ENCODE assay signal across 19 cellular contexts in genomic region chr14:54760866-54761265, GRCh38.
DNase-seq lines count a peak whose midpoint lies in the region; ATAC-seq, FAIRE-seq and TF ChIP-seq lines count a peak whose summit lies in the region.
"Had no signal": no experiment of that assay in that cellular context is flagged by ENCODE, and none has a peak within 500 bp of the region (broad histone marks: within the 10 kb centered on the region; RNA-seq: fewer than 3 reads in every experiment).

No MANE protein-coding gene starts in this region.

- POLR2A ChIA-PET in HepG2 (lab: Yijun Ruan, JAX), result no interaction called here

- peaks cover 2% of the 10 kb centered on the region for H3F3A ChIP-seq in neural progenitor cell (ENCODE audit: low read depth)
- no peaks in the 10 kb centered on the region for H3F3A ChIP-seq in GM23338 (replicated peaks; ENCODE audit: low read depth)

- intact Hi-C loops in HepG2 (cut with micrococcal nuclease; ENCODE audit: unreplicated experiment) (no loop called here), right lobe of liver (cut with DNase I) (no loop called here), tibial artery (cut with DNase I; ENCODE audit: low total_unique reads) (no loop called here)

- H3K4me1 Mint-ChIP-seq in neural progenitor cell (peaks cover 37% of the 10 kb centered on the region), T-helper 17 cell (peaks cover 18% of the 10 kb centered on the region), GM23338 (peaks cover 3% of the 10 kb centered on the region; the same call in 1 of the 3 replicates)

- in situ Hi-C loops in HepG2 (cut with HindIII; ENCODE audit: extremely low pct_ligation_motif_present, low pct_unique_long_range_greater_than_20kb), result no loop called here

- no peaks in the 10 kb centered on the region for H3K9me2 ChIP-seq in GM23338 (ENCODE audit: insufficient read depth)

- H3K79me2 ChIP-seq in HepG2 (ENCODE audit: insufficient read depth, low read length), result no peaks in the 10 kb centered on the region
- no peaks in the 10 kb centered on the region for H3K79me2 ChIP-seq in neural progenitor cell (ENCODE audit: low read depth)
- no peaks in the 10 kb centered on the region for H3K79me2 ChIP-seq in GM23338 (replicated peaks; ENCODE audit: insufficient read depth)

- no peak overlapping the region for H3K4me2 ChIP-seq in HepG2 (ENCODE audit: low read depth, low read length)
- no peak overlapping the region for H3K4me2 ChIP-seq in neural progenitor cell
- no peak overlapping the region for H3K4me2 ChIP-seq in GM23338

- no peak for TF ChIP-seq EP300 in HepG2 (IDR thresholded peaks at IDR 0.05; ENCODE audit: low read depth in 2 of 2, low read length in 2 of 2)
- TF ChIP-seq EP300 in HepG2 (CRISPR knock-in tag; IDR thresholded peaks at IDR 0.05; ENCODE audit: borderline replicate concordance), result no peak

- no TSS peak for BruUV-seq in HepG2 (replicated peaks; lab: Mats Ljungman, UMichigan)

- no peaks in the 10 kb centered on the region for H3K4me1 ChIP-seq in HepG2 (ENCODE audit: insufficient read depth, low read length)
- no peaks in the 10 kb centered on the region for H3K4me1 ChIP-seq in right lobe of liver
- peaks cover 25% of the 10 kb centered on the region for H3K4me1 ChIP-seq in neural progenitor cell
- peaks cover 0 to 11% (median 0%) of the 10 kb centered on the region in 4 donors for H3K4me1 ChIP-seq in tibial artery
- H3K4me1 ChIP-seq in GM23338 (ENCODE audit: insufficient read depth), result no peaks in the 10 kb centered on the region
- H3K4me1 ChIP-seq: BE2C, HAP-1 had no signal

- TF ChIP-seq POLR2A in HepG2 (IDR thresholded peaks at IDR 0.05; ENCODE audit: insufficient read depth in 1 of 2, low read depth in 2 of 2, low read length in 2 of 2) (no peak), right lobe of liver (IDR thresholded peaks at IDR 0.05) (no peak)

- peaks cover 2% of the 10 kb centered on the region for H3K27me3 Mint-ChIP-seq in neural progenitor cell (ENCODE audit: insufficient read depth, low read depth)
- H3K27me3 Mint-ChIP-seq in T-helper 17 cell, result no peaks in the 10 kb centered on the region
- H3K27me3 Mint-ChIP-seq in GM23338 (ENCODE audit: insufficient read depth, low read depth, poor library complexity), result peaks cover 10% of the 10 kb centered on the region
- H3K27me3 Mint-ChIP-seq: CD4-positive, CD25-positive, alpha-beta regulatory T cell had no signal

- H3K9me3 ChIP-seq in HepG2 (ENCODE audit: low read length) (no peaks in the 10 kb centered on the region), right lobe of liver (no peaks in the 10 kb centered on the region), neural progenitor cell (ENCODE audit: low read depth) (no peaks in the 10 kb centered on the region), tibial artery (no peaks in the 10 kb centered on the region), T-helper 17 cell (ENCODE audit: control insufficient read depth, low read length, poor library complexity, severe bottlenecking) (no peaks in the 10 kb centered on the region)
- H3K9me3 ChIP-seq: BE2C, HAP-1 had no signal

- H3K9me3 Mint-ChIP-seq in neural progenitor cell (no peaks in the 10 kb centered on the region), GM23338 (no peaks in the 10 kb centered on the region)
- H3K9me3 Mint-ChIP-seq: CD4-positive, CD25-positive, alpha-beta regulatory T cell; CD8-positive, alpha-beta memory T cell had no signal

- no peak overlapping the region for H3K27ac ChIP-seq in HepG2 (ENCODE audit: extremely low read length, insufficient read depth, low read length)
- H3K27ac ChIP-seq in right lobe of liver, result no peak overlapping the region
- no peak overlapping the region for H3K27ac ChIP-seq in neural progenitor cell
- H3K27ac ChIP-seq in tibial artery, result no peak overlapping the region
- no peak overlapping the region for H3K27ac ChIP-seq in GM23338 (ENCODE audit: low read depth)

- TF ChIP-seq CTCF in HepG2 (CRISPR knock-in tag; IDR thresholded peaks at IDR 0.05), result no peak
- no peak for TF ChIP-seq CTCF in right lobe of liver (IDR thresholded peaks at IDR 0.05)
- TF ChIP-seq CTCF in neural progenitor cell (IDR thresholded peaks at IDR 0.05), result no peak
- no peak for TF ChIP-seq CTCF in tibial artery (IDR thresholded peaks at IDR 0.05)
- TF ChIP-seq CTCF in GM23338 (conservative IDR thresholded peaks at IDR 0.05; ENCODE audit: low read depth in 2 of 2), result no peak

- H3K27ac Mint-ChIP-seq in neural progenitor cell (no peak overlapping the region), T-helper 17 cell (no peak overlapping the region), GM23338 (no peak overlapping the region)
- H3K27ac Mint-ChIP-seq: CD8-positive, alpha-beta memory T cell had no signal

- WGBS in HepG2 (ENCODE audit: low lambda C conversion rate), result 100% methylated on average over 7 of the region's 7 CpGs
- WGBS in right lobe of liver (ENCODE audit: insufficient coverage, low coverage, low lambda C conversion rate, missing lambda C conversion rate), result 94% methylated on average over 7 of the region's 7 CpGs

- peaks cover 18% of the 10 kb centered on the region for H3K36me3 Mint-ChIP-seq in neural progenitor cell
- H3K36me3 Mint-ChIP-seq in T-helper 17 cell (ENCODE audit: low read depth), result peaks cover 4% of the 10 kb centered on the region
- no peaks in the 10 kb centered on the region; the same call in 2 of the 3 replicates for H3K36me3 Mint-ChIP-seq in GM23338 (ENCODE audit: low read depth)
- H3K36me3 Mint-ChIP-seq: CD4-positive, CD25-positive, alpha-beta regulatory T cell had no signal

- CTCF ChIA-PET in HepG2 (lab: Yijun Ruan, JAX; ENCODE audit: low intra/inter-chr PET ratio, low total read pairs), result no interaction called here

- H3K36me3 ChIP-seq in HepG2 (replicated peaks in 1 of 2; ENCODE audit: control insufficient read depth in 1 of 2, insufficient read depth in 2 of 2, low read length in 2 of 2) (peaks cover 48 to 73% of the 10 kb centered on the region in 2 experiments; a peak in 4 of 5 replicates), right lobe of liver (peaks cover 0 to 50% (median 15%) of the 10 kb centered on the region in 4 donors), neural progenitor cell (no peaks in the 10 kb centered on the region), tibial artery (peaks cover 27 to 56% (median 45%) of the 10 kb centered on the region in 3 donors), GM23338 (ENCODE audit: insufficient read depth) (no peaks in the 10 kb centered on the region)
- H3K36me3 ChIP-seq: BE2C had no signal

- H3K4me3 Mint-ChIP-seq in neural progenitor cell, result peak overlapping the region; percentile 22
- H3K4me3 Mint-ChIP-seq in T-helper 17 cell, result no peak overlapping the region
- no peak overlapping the region for H3K4me3 Mint-ChIP-seq in GM23338
- H3K4me3 Mint-ChIP-seq: CD4-positive, CD25-positive, alpha-beta regulatory T cell; CD8-positive, alpha-beta memory T cell had no signal

- no peak for FAIRE-seq in HepG2 (lab: Jason Lieb, UNC)
- FAIRE-seq: GM12891, GM19239 had no signal

- H3K27me3 ChIP-seq in HepG2 (ENCODE audit: control insufficient read depth in 1 of 2, insufficient read depth in 2 of 2, low read length in 2 of 2), result no peaks in the 10 kb centered on the region
- no peaks in the 10 kb centered on the region for H3K27me3 ChIP-seq in right lobe of liver
- no peaks in the 10 kb centered on the region for H3K27me3 ChIP-seq in neural progenitor cell
- H3K27me3 ChIP-seq in tibial artery, result no peaks in the 10 kb centered on the region
- no peaks in the 10 kb centered on the region for H3K27me3 ChIP-seq in GM23338 (ENCODE audit: insufficient read depth)
- H3K27me3 ChIP-seq: BE2C had no signal

- no peak for TF ChIP-seq RAD21 in HepG2 (CRISPR knock-in tag; IDR thresholded peaks at IDR 0.05)

- H3K9ac ChIP-seq in HepG2 (ENCODE audit: insufficient read depth, low read depth, low read length) (no peak overlapping the region), neural progenitor cell (no peak overlapping the region)

- no peak for DNase-seq in HepG2 (ENCODE audit: low spot score)
- DNase-seq in right lobe of liver, result no peak
- peak; percentile 34 for DNase-seq in fibroblast of gingiva (ENCODE audit: low read depth)
- DNase-seq in neural progenitor cell (ENCODE audit: low spot score), result no peak
- DNase-seq in tibial artery, result no peak
- no peak for DNase-seq in T-helper 17 cell
- no peak for DNase-seq in GM23338 (ENCODE audit: low spot score)
- DNase-seq: BE2C; C1 segment of cervical spinal cord; CD4-positive, CD25-positive, alpha-beta regulatory T cell; CD8-positive, alpha-beta memory T cell; COR-L47; DMS 273 treated with DMSO at 0.1 percent for 48 hours; DMS53; DND-41; EL had no signal

- H3K4me3 ChIP-seq in HepG2 (replicated peaks in 1 of 3; ENCODE audit: insufficient read depth in 1 of 3, low read depth in 2 of 3, low read length in 3 of 3), result no peak overlapping the region
- no peak overlapping the region for H3K4me3 ChIP-seq in right lobe of liver
- H3K4me3 ChIP-seq in neural progenitor cell, result no peak overlapping the region
- no peak overlapping the region for H3K4me3 ChIP-seq in tibial artery
- H3K4me3 ChIP-seq in GM23338, result no peak overlapping the region
- H3K4me3 ChIP-seq: HAP-1 had no signal

- ATAC-seq in HepG2 (no peak), right lobe of liver (no peak), T-helper 17 cell (no peak), GM23338 (no peak)

- H4K20me1 ChIP-seq in HepG2 (ENCODE audit: insufficient read depth, low read length) (no peaks in the 10 kb centered on the region), neural progenitor cell (ENCODE audit: low read depth) (no peaks in the 10 kb centered on the region), GM23338 (replicated peaks; ENCODE audit: insufficient read depth) (no peaks in the 10 kb centered on the region)

- H2AFZ ChIP-seq in HepG2 (ENCODE audit: low read length), result no peak overlapping the region
- H2AFZ ChIP-seq in neural progenitor cell (replicated peaks), result no peak overlapping the region
- no peak overlapping the region for H2AFZ ChIP-seq in GM23338

TF ChIP-seq in HepG2, 621 proteins besides CTCF, POLR2A, EP300 and RAD21:
- TF ChIP-seq RBFOX2 (IDR thresholded peaks at IDR 0.05; ENCODE audit: low read depth, low read length) (no peak), ZNF253 (CRISPR knock-in tag; IDR thresholded peaks at IDR 0.05; ENCODE audit: borderline replicate concordance) (no peak), ZNF629 (CRISPR knock-in tag; conservative IDR thresholded peaks at IDR 0.05) (peak; percentile 58; the same call in 1 of the 2 replicates)

TF ChIP-seq in GM23338, 12 proteins besides CTCF, POLR2A, EP300 and RAD21:
- TF ChIP-seq STAT1 (IDR thresholded peaks at IDR 0.05; ENCODE audit: unreplicated experiment), result no peak
